In the genomic region with DNA sequence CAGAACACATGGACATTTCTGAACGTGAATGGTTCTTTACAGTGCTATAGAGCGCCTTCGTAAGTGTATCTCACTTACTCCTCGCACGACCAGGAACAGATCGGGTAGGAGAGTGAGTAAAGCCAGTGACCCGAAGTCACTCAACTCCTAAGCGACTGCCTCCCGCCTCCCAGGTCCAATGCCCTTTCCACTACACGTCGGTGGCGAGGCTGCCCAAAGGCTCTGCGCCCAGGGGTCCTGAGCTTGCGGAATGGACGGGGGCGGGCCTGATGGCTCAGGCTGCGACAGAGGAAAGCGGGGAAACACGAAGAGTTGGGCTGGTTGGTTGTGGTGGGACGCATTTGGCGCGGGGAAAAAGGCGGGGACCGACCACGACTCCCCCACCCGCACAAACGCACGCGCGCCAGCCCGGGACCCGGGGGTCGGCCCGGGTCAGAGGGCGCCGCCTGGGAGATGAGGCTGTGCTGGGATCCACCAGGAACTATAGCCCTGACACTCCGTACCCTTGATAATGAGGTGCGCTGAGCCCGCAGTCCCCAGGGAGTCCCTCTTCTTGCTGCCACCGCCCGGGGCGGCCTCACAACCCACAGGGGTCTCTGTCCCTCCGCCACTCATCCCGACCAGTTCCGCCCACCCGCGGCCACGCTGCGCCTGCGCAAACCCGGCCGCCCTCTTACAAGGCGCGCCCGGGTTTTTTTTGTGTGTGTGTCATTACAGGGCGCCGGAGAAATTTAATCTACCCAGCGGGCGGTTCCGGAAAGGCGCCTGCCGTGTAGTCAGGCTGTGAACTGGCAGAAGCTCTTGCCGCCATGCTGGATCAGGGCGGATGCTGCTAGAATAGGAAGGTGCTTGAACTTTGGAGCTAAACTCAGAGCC, we compare ENCODE assay signal across 8 cellular contexts. TPM values are rescaled to one million over a fixed set of nuclear protein-coding genes. Genes with fewer than 3 reads are reported as not detected.
DNase-seq lines count a peak whose midpoint lies in the region; ATAC-seq and TF ChIP-seq lines count a peak whose summit lies in the region.

A gene with protein sequence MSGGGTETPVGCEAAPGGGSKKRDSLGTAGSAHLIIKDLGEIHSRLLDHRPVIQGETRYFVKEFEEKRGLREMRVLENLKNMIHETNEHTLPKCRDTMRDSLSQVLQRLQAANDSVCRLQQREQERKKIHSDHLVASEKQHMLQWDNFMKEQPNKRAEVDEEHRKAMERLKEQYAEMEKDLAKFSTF (minus strand): TSS at position 628 of the 876 bp plus-strand sequence. CDS start 13 bp downstream, at position 615.

- H3K9me3 Mint-ChIP-seq in activated naive CD4-positive, alpha-beta T cell treated with anti-CD3 and anti-CD28 coated beads for 36 hours: no peaks in the 10 kb centered on the region

- peaks cover 7% of the 10 kb centered on the region for H3K36me3 Mint-ChIP-seq in activated naive CD4-positive, alpha-beta T cell treated with anti-CD3 and anti-CD28 coated beads for 36 hours (ENCODE audit: low read depth)

- peaks cover 21% of the 10 kb centered on the region for H3K4me1 Mint-ChIP-seq in activated naive CD4-positive, alpha-beta T cell treated with anti-CD3 and anti-CD28 coated beads for 36 hours (ENCODE audit: low read depth)

- peak; percentile 99 for ATAC-seq in gastroesophageal sphincter

- H3K4me1 ChIP-seq in gastroesophageal sphincter (peaks cover 0 to 16% (median 0%) of the 10 kb centered on the region in 3 donors), neutrophil (ENCODE audit: control insufficient read depth in 1 of 2, insufficient read depth in 1 of 2, low read depth in 1 of 2, low read length in 1 of 2) (peaks cover 18 to 33% of the 10 kb centered on the region in 2 experiments)

- H3K4me3 Mint-ChIP-seq in activated naive CD4-positive, alpha-beta T cell treated with anti-CD3 and anti-CD28 coated beads for 36 hours: peak within 1 kb of the TSS; percentile 90

- DNase-seq in GM04503 (ENCODE audit: low read depth) (peak; percentile 67), HFF-Myc (ENCODE audit: extremely low read depth, low read depth) (peak; percentile 88), NAMALWA (ENCODE audit: low spot score) (peak; percentile 98), SK-N-DZ (ENCODE audit: low spot score) (peak; percentile 98), substantia nigra (lab: John Stamatoyannopoulos, UW) (peak; percentile 70 to 96 (median 90))
- peak; percentile 98 for DNase-seq in activated naive CD4-positive, alpha-beta T cell treated with anti-CD3 and anti-CD28 coated beads for 36 hours

- H3K9me3 ChIP-seq in gastroesophageal sphincter: no peaks in the 10 kb centered on the region
- no peaks in the 10 kb centered on the region for H3K9me3 ChIP-seq in neutrophil

- H3K4me3 ChIP-seq in HFF-Myc (replicated peaks; ENCODE audit: low read depth, low read length) (peak within 1 kb of the TSS; percentile 90), gastroesophageal sphincter (peak within 1 kb of the TSS; percentile 86 to 93), neutrophil (ENCODE audit: low read depth in 1 of 2, low read length in 1 of 2) (peak within 1 kb of the TSS; percentile 73 to 75)

- TF ChIP-seq EP300 in gastroesophageal sphincter (IDR thresholded peaks at IDR 0.05): no peak

- peak; percentile 46 to 67 for TF ChIP-seq POLR2A in gastroesophageal sphincter (IDR thresholded peaks at IDR 0.05)

- H3K36me3 ChIP-seq in gastroesophageal sphincter: peaks cover 0 to 27% of the 10 kb centered on the region in 2 donors
- peaks cover 17% of the 10 kb centered on the region for H3K36me3 ChIP-seq in neutrophil

- no peaks in the 10 kb centered on the region for H3K27me3 Mint-ChIP-seq in activated naive CD4-positive, alpha-beta T cell treated with anti-CD3 and anti-CD28 coated beads for 36 hours (ENCODE audit: low read depth)

- H3K27ac ChIP-seq in gastroesophageal sphincter (peak within 1 kb of the TSS; percentile 85 to 92 (median 92)), neutrophil (peak within 1 kb of the TSS; percentile 81), substantia nigra (ENCODE audit: low read depth, low read length, poor library complexity, severe bottlenecking) (peak within 1 kb of the TSS; percentile 89)

- TF ChIP-seq CTCF in HFF-Myc (IDR thresholded peaks at IDR 0.05; ENCODE audit: low read depth, low read length, missing control alignments) (peak; percentile 7), gastroesophageal sphincter (IDR thresholded peaks at IDR 0.05) (peak in 3 of 4 experiments; percentile 20 to 45 (median 28)), neutrophil (IDR thresholded peaks at IDR 0.05) (peak; percentile 31)

- no peaks in the 10 kb centered on the region for H3K27me3 ChIP-seq in gastroesophageal sphincter
- H3K27me3 ChIP-seq in neutrophil: no peaks in the 10 kb centered on the region

- CTCF ChIA-PET in activated naive CD4-positive, alpha-beta T cell treated with anti-CD3 and anti-CD28 coated beads for 36 hours (lab: Charles Lee): interaction anchor here (0.6 to 2.7 kb wide), 5 partner anchors 10 to 155 kb away, joined by 3 to 13 read pairs (median 4); a partner anchor contains a TSS

- intact Hi-C loops in activated naive CD4-positive, alpha-beta T cell treated with anti-CD3 and anti-CD28 coated beads for 36 hours (cut with micrococcal nuclease): loop anchor here (1.0 to 2.0 kb wide), 9 partner anchors 19 to 751 kb away; a partner anchor contains a TSS

- peak within 1 kb of the TSS; percentile 92 for H3K27ac Mint-ChIP-seq in activated naive CD4-positive, alpha-beta T cell treated with anti-CD3 and anti-CD28 coated beads for 36 hours

- WGBS in gastroesophageal sphincter (ENCODE audit: low coverage in 1 of 2), 2 donors: 0 to 3% methylated on average over 3 to 7 of the region's 64 CpGs

RNA-seq across cellular contexts. Expression of the gene that starts here (rescaled TPM):
- polyA plus RNA-seq in SK-N-DZ (2014; cell fraction: cytosol; rRNA removed): 18.5 and 43.3 TPM in 2 replicates
- polyA plus RNA-seq in SK-N-DZ (2014; cell fraction: nucleus; rRNA removed): 5.2 and 9.3 TPM in 2 replicates
- 10 to 100 TPM; 20.8 to 22.2 TPM for total RNA-seq in activated naive CD4-positive, alpha-beta T cell treated with anti-CD3 and anti-CD28 coated beads for 36 hours
- 10 to 100 TPM; 10.9 to 15.7 (median 14.8) TPM for total RNA-seq in gastroesophageal sphincter

Comparison
In these comparisons a context has a peak if more than half of its experiments do, and no peak if none do; other contexts are left out.
1. Peak in every context shown above with its lines: DNase-seq, ATAC-seq, H3K4me3 ChIP-seq and H3K27ac ChIP-seq.